Comparison of ENCODE assay signal across 1 cellular context in genomic region chr2:216069028-216069427, GRCh38.
TF ChIP-seq lines count a peak whose summit lies in the region.

No MANE protein-coding gene starts in this region.

TF ChIP-seq in K562, 482 proteins besides CTCF, POLR2A, EP300 and RAD21:
- no peak for TF ChIP-seq SMAD3 (CRISPR knock-in tag; conservative IDR thresholded peaks at IDR 0.05)
- no peak for TF ChIP-seq PBX2 (CRISPR knock-in tag; IDR thresholded peaks at IDR 0.05; ENCODE audit: low read depth)
- peak; percentile 78 for TF ChIP-seq PBX2 (tag; conservative IDR thresholded peaks at IDR 0.05; ENCODE audit: low read depth)
- TF ChIP-seq MEIS2 (IDR thresholded peaks at IDR 0.05; ENCODE audit: partially characterized antibody): peak; percentile 70
TF ChIP-seq in K562: peak in this region for 2.
